In the genomic region with DNA sequence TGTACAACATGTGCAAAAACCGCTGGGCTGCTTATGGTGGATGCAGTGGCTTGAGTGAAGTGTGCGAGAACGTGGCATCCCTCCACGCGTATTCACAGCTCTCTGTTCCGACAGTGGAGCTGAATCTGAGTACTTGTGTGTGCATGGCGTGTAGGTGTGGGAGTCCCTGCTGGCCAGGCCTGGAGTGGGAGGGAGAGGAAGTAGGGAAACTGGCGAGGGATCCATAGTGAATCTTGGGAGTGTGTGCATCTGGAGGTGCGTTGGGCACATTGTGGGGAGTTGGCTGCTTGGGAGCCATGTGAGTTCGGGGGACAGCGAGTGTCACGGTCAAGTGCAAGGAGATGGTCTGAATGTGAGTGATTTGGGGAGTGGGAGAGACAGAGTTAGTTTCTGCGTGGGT, we compare ENCODE assay signal across 20 cellular contexts. TPM values are rescaled to one million over a fixed set of nuclear protein-coding genes. Genes with fewer than 3 reads are reported as not detected.
DNase-seq lines count a peak whose midpoint lies in the region; ATAC-seq, FAIRE-seq and TF ChIP-seq lines count a peak whose summit lies in the region.
"Had no signal": no experiment of that assay in that cellular context is flagged by ENCODE, and none has a peak within 500 bp of the region (broad histone marks: within the 10 kb centered on the region; RNA-seq: fewer than 3 reads in every experiment).

No MANE protein-coding gene starts in this region.

- WGBS in mesendoderm (ENCODE audit: extremely low coverage, insufficient coverage, low lambda C conversion rate), result no CpG with 5 or more reads among the region's 13 CpGs

- no peak overlapping the region for H4K5ac ChIP-seq in mesendoderm (ENCODE audit: low read length)

- H3K56ac ChIP-seq in mesendoderm (ENCODE audit: low read length), result no peak overlapping the region

- DNase-seq in H7, result peak; percentile 37
- no peak for DNase-seq in HTR-8/SVneo (ENCODE audit: insufficient read length, low spot score)
- DNase-seq in mesendoderm, result no peak
- DNase-seq in T-helper 9 cell, result no peak
- no peak for DNase-seq in Peyer's patch
- DNase-seq: C1 segment of cervical spinal cord; Caco-2; CD4-positive, CD25-positive, alpha-beta regulatory T cell; CD8-positive, alpha-beta T cell; DMS153; DMS79 treated with DMSO at 0.1 percent for 48 hours; GF-D8; GOT3; HCEC 1CT had no signal

- H3K23ac ChIP-seq in mesendoderm (ENCODE audit: low read length), result peak overlapping the region; percentile 80

- H3K79me2 ChIP-seq in mesendoderm (ENCODE audit: control insufficient read depth, insufficient read depth, low read length), result no peaks in the 10 kb centered on the region

- H3K4me2 ChIP-seq in mesendoderm (ENCODE audit: low read length), result no peak overlapping the region

- ATAC-seq in HG03045 (IDR thresholded peaks at IDR 0.05; ENCODE audit: unreplicated experiment), result no peak
- ATAC-seq: CD8-positive, alpha-beta T cell had no signal

- H2BK15ac ChIP-seq in mesendoderm (replicated peaks; ENCODE audit: low read depth), result no peak overlapping the region

- H3K27ac ChIP-seq in mesendoderm (ENCODE audit: low read depth, low read length) (no peak overlapping the region), Peyer's patch (no peak overlapping the region)

- H2AK5ac ChIP-seq in mesendoderm (ENCODE audit: low read length), result no peak overlapping the region

- peak; percentile 9 for FAIRE-seq in HTR-8/SVneo (lab: Jason Lieb, UNC)
- FAIRE-seq: GM12892, H54 had no signal

- no peak overlapping the region for H2BK120ac ChIP-seq in mesendoderm (ENCODE audit: low read depth, low read length)

- H3K4ac ChIP-seq in mesendoderm (ENCODE audit: low read depth, low read length), result no peak overlapping the region

- TF ChIP-seq CTCF in Peyer's patch (IDR thresholded peaks at IDR 0.05), result no peak

- H3K9ac ChIP-seq in mesendoderm (ENCODE audit: low read length), result no peak overlapping the region

- H3K9me3 ChIP-seq in Peyer's patch, result no peaks in the 10 kb centered on the region
- H3K9me3 ChIP-seq: Caco-2 had no signal

- H3K18ac ChIP-seq in mesendoderm (ENCODE audit: low read length), result no peak overlapping the region

- H4K8ac ChIP-seq in mesendoderm (ENCODE audit: low read depth, low read length), result no peak overlapping the region

- H3K79me1 ChIP-seq in mesendoderm (ENCODE audit: low read length), result no peaks in the 10 kb centered on the region

- H3K4me3 ChIP-seq in H7 (ENCODE audit: insufficient read depth, low read depth, low read length) (no peak overlapping the region), mesendoderm (ENCODE audit: low read length) (no peak overlapping the region), Peyer's patch (no peak overlapping the region)

- peaks cover 17% of the 10 kb centered on the region for H3K27me3 ChIP-seq in H7 (ENCODE audit: control insufficient read depth, insufficient read depth, low read length)
- no peaks in the 10 kb centered on the region for H3K27me3 ChIP-seq in mesendoderm (ENCODE audit: insufficient read depth, low read length, poor library complexity)
- peaks cover 3 to 7% of the 10 kb centered on the region in 2 donors for H3K27me3 ChIP-seq in Peyer's patch

- no peak overlapping the region for H2BK5ac ChIP-seq in mesendoderm (ENCODE audit: low read length)

- H3K36me3 ChIP-seq in H7 (replicated peaks; ENCODE audit: control insufficient read depth, insufficient read depth, low read length) (no peaks in the 10 kb centered on the region), mesendoderm (ENCODE audit: control insufficient read depth, insufficient read depth, low read length) (no peaks in the 10 kb centered on the region), Peyer's patch (no peaks in the 10 kb centered on the region)

- TF ChIP-seq POLR2A in Peyer's patch (IDR thresholded peaks at IDR 0.05), result no peak

- H3K4me1 ChIP-seq in mesendoderm (ENCODE audit: control insufficient read depth, low read depth, low read length) (no peaks in the 10 kb centered on the region), Peyer's patch (peaks cover 0 to 9% (median 4%) of the 10 kb centered on the region in 4 donors)

RNA-seq across cellular contexts. Expression of a gene that starts 2.4 kb away (rescaled TPM):
- 1.6 and 1.8 TPM in 2 replicates for total RNA-seq in H7 (2014; rRNA removed; shearing (Covaris generic))
- 1.1 TPM for polyA plus RNA-seq in mesendoderm (2013, experiment 1 of 2)
- polyA plus RNA-seq in mesendoderm (2013, experiment 2 of 2), result 1.3 TPM
- total RNA-seq in Peyer's patch, result not detected
- total RNA-seq: A172; CD8-positive, alpha-beta T cell had no signal
- polyA plus RNA-seq: CD4-positive, CD25-positive, alpha-beta regulatory T cell had no signal

RNA-seq across cellular contexts. Expression of a gene that starts 20.2 kb away (rescaled TPM):
- not detected in 2 replicates for total RNA-seq in H7 (2014; rRNA removed; shearing (Covaris generic))
- 0.08 TPM for polyA plus RNA-seq in mesendoderm (2013, experiment 1 of 2)
- polyA plus RNA-seq in mesendoderm (2013, experiment 2 of 2), result 0.13 TPM
- not detected for total RNA-seq in Peyer's patch
- total RNA-seq: A172; A673; Caco-2; CD4-positive, CD25-positive, alpha-beta regulatory T cell; CD8-positive, alpha-beta T cell had no signal
- polyA plus RNA-seq: BJ; CD4-positive, CD25-positive, alpha-beta regulatory T cell had no signal

RNA-seq across cellular contexts. Expression of a gene that starts 27.5 kb away (rescaled TPM):
- total RNA-seq in H7 (2014; rRNA removed; shearing (Covaris generic)), result 48.7 and 54.2 TPM in 2 replicates
- 51.8 TPM for polyA plus RNA-seq in mesendoderm (2013, experiment 1 of 2)
- 56.8 TPM for polyA plus RNA-seq in mesendoderm (2013, experiment 2 of 2)
- 10 to 100 TPM; 12.3 to 23.9 (median 14.3) TPM for total RNA-seq in Peyer's patch
